In the genomic region with DNA sequence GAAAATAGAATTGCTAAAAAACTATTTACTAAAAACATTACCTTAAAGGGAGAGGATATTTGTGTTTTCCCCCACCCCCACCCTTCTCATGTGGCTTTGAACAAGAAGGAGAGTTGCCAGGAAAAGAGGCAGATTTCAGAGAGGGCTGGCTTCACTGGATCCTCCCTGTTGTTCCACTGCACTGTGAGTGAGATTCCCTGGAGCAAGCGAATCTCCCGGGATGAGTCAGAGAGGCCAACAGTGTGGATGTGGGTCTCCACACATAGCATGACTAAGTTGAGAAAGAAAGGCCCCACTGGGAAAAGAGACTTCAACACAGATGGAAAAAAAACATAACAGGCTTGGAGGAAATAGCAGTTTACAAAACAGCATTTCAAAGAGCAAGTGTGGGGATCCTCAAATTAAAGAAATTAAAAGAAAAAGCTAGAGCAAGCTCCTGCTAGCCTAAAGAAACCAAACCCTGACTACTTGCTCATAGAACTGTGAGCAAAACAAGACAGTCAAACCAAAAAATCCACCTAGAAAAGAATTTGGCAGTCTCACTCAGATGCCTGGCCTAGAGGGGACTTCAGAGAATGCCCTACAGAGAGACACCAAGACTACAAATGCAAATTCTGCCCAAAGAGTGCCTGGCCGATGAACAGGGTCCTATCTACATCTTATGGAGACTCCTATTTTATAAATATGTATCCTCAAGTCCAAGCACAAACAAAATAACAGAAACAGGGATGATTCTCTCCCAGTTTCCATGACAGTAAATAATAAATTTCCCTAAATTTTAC, we compare ENCODE assay signal across 1 cellular context.
TF ChIP-seq lines count a peak whose summit lies in the region.

No MANE protein-coding gene starts in this region.

TF ChIP-seq in K562, 482 proteins besides CTCF, POLR2A, EP300 and RAD21 (continued from another document):
- TF ChIP-seq HIVEP1 (CRISPR knock-in tag; IDR thresholded peaks at IDR 0.05) (no peak), RUNX1 (IDR thresholded peaks at IDR 0.05; ENCODE audit: low read depth) (no peak)
TF ChIP-seq in K562: peak in this region for 0.
